1 cellular context compared by ENCODE assay signal in genomic region chr18:73728657-73729056, GRCh38.
TF ChIP-seq lines count a peak whose summit lies in the region.

No MANE protein-coding gene starts in this region.

TF ChIP-seq in WTC11, 78 proteins besides CTCF, POLR2A, EP300 and RAD21 (continued from another document):
- TF ChIP-seq ARID4B (CRISPR knock-in tag; IDR thresholded peaks at IDR 0.05; ENCODE audit: borderline replicate concordance): no peak
- TF ChIP-seq E2F5 (CRISPR knock-in tag; IDR thresholded peaks at IDR 0.05): no peak
- no peak for TF ChIP-seq TEAD1 (CRISPR knock-in tag; IDR thresholded peaks at IDR 0.05)
- TF ChIP-seq GABPB1 (CRISPR knock-in tag; IDR thresholded peaks at IDR 0.05): no peak
TF ChIP-seq in WTC11: peak in this region for 0.
